In the genomic region with DNA sequence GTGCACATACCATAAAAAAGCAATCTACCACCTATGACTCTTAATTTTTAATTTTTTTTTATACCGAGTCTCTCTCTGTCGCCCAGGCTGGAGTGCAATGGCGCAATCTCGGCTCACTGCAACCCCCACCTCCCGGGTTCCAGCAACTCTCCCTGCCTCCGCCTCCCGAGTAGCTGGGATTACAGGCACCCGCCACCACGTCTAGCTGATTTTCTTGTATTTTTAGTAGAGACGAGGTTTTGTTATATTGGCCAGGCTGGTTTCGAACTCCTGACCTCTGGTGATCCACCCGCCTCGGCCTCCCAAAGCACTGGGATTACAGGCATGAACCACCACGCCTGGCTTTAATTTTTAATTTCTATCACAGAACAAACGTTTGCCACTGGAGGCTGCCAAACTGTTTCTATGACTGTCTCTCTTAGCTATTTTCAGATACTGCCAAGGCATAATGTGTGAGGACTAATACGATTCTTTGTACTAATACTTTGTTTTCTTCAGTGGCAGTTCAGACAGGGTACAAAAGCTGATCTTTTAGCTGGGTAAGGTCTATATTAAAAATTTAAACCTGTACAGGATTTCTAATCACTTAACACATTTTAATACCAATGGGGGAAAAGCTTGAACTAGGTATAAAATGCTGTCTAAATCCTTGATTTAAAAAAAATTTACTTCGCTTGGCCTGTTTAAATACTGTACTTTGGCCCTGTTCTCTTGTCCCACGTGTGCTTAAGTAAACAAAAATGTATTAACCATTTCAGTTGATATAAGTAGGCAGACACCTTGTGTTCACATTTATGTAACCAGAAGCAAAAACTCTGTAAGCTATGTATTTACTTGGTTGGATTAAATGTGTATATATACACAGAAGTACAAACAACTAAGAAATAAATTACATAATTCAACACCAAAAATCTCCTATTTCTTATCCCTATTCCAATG, we compare ENCODE assay signal across 9 cellular contexts. TPM values are rescaled to one million over a fixed set of nuclear protein-coding genes. Genes with fewer than 3 reads are reported as not detected.
DNase-seq lines count a peak whose midpoint lies in the region; ATAC-seq and TF ChIP-seq lines count a peak whose summit lies in the region.
"Had no signal": no experiment of that assay in that cellular context is flagged by ENCODE, and none has a peak within 500 bp of the region (broad histone marks: within the 10 kb centered on the region; RNA-seq: fewer than 3 reads in every experiment).

No MANE protein-coding gene starts in this region.

- H3K9me3 ChIP-seq in SJCRH30 (replicated peaks) (no peaks in the 10 kb centered on the region), skeletal muscle tissue (ENCODE audit: control insufficient read depth in 3 of 3, low read length in 3 of 3) (no peaks in the 10 kb centered on the region)
- H3K9me3 ChIP-seq: neutrophil had no signal

- no peak for ATAC-seq in HG03565 (IDR thresholded peaks at IDR 0.05; ENCODE audit: unreplicated experiment)

- H3K9ac ChIP-seq in skeletal muscle tissue (ENCODE audit: low read depth in 1 of 3, low read length in 3 of 3), result peak overlapping the region; percentile 54 to 84 (median 80)

- H3K4me3 ChIP-seq in SJCRH30 (peak overlapping the region; percentile 69), fibroblast of the aortic adventitia (ENCODE audit: low read depth, low read length) (peak overlapping the region; percentile 84), skeletal muscle tissue (ENCODE audit: low read length in 3 of 3) (peak overlapping the region; percentile 0 to 89 (median 78))

- no peaks in the 10 kb centered on the region for H3K27me3 ChIP-seq in SJCRH30
- H3K27me3 ChIP-seq in skeletal muscle tissue (ENCODE audit: control insufficient read depth in 3 of 3, insufficient read depth in 3 of 3, low read length in 3 of 3), result no peaks in the 10 kb centered on the region
- H3K27me3 ChIP-seq: neutrophil had no signal

- peaks cover 18% of the 10 kb centered on the region for H3K36me3 ChIP-seq in SJCRH30
- H3K36me3 ChIP-seq in skeletal muscle tissue (ENCODE audit: control insufficient read depth in 3 of 3, insufficient read depth in 3 of 3, low read length in 3 of 3), result no peaks in the 10 kb centered on the region
- H3K36me3 ChIP-seq: neutrophil had no signal

- no peak overlapping the region for H3K27ac ChIP-seq in SJCRH30
- H3K27ac ChIP-seq in skeletal muscle tissue (ENCODE audit: low read depth, low read length), result peak overlapping the region; percentile 50
- H3K27ac ChIP-seq: neutrophil had no signal

- peak; percentile 12 for DNase-seq in DMS53 (lab: John Stamatoyannopoulos, UW)
- no peak for DNase-seq in DMS53 treated with DMSO at 0.1 percent for 48 hours (lab: John Stamatoyannopoulos, UW; ENCODE audit: unreplicated experiment)
- no peak for DNase-seq in SJCRH30
- DNase-seq in fibroblast of the aortic adventitia (ENCODE audit: low read depth), result peak; percentile 81
- DNase-seq in SHP77 (lab: John Stamatoyannopoulos, UW), result no peak
- DNase-seq in amniotic stem cell (lab: John Stamatoyannopoulos, UW), result no peak

- no peak for TF ChIP-seq CTCF in fibroblast of the aortic adventitia (IDR thresholded peaks at IDR 0.05; ENCODE audit: insufficient read depth, low read length)

- H3K4me1 ChIP-seq in SJCRH30, result peaks cover 8% of the 10 kb centered on the region
- H3K4me1 ChIP-seq in skeletal muscle tissue (ENCODE audit: control insufficient read depth in 3 of 3, insufficient read depth in 3 of 3, low read length in 3 of 3), result peaks cover 13 to 14% (median 14%) of the 10 kb centered on the region in 3 donors

RNA-seq across cellular contexts. Expression of a gene that starts 2.3 kb away (rescaled TPM):
- total RNA-seq in SJCRH30 (2014; rRNA removed; shearing (Covaris generic)), result 17.9 and 20.2 TPM in 2 replicates
- total RNA-seq in fibroblast of the aortic adventitia (ENCODE audit: low replicate concordance) (18.6 and 35.0 TPM in 2 replicates), skeletal muscle tissue (28.2 TPM)

Comparison
In these comparisons a context has a peak if more than half of its experiments do, and no peak if none do; other contexts are left out.
1. DNase-seq: peak in DMS53 (single experiment) and fibroblast of the aortic adventitia (single experiment); none in DMS53 treated with DMSO at 0.1 percent for 48 hours (single experiment), SJCRH30 (0 of 2), SHP77 (0 of 2) and amniotic stem cell (single experiment).
2. Peak in every context shown above with its lines, with median percentiles within 50 percentile points of each other: H3K4me3 ChIP-seq.